8 cellular contexts compared by ENCODE assay signal in the genomic region with DNA sequence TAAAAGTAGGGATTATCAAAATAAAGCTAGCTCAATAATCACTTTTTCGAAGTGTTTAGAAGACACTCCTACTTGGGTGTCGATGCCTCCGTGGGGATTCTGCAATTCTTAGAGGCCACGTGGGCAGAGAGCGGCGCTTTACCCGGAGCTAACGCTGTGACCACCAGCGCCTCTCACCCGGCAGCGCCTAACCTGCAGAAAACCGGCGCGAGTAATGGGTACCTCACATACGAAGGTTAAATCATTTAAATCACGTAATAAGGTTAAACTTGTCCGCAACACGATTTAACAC. TPM values are rescaled to one million over a fixed set of nuclear protein-coding genes. Genes with fewer than 3 reads are reported as not detected.
DNase-seq lines count a peak whose midpoint lies in the region; ATAC-seq and TF ChIP-seq lines count a peak whose summit lies in the region.

No MANE protein-coding gene starts in this region.

- no peak for DNase-seq in NT2/D1 (ENCODE audit: low read depth, low spot score)
- DNase-seq in activated T-cell treated with anti-CD3 and anti-CD28 coated beads, Interleukin-2, amount 50 U/mL, for 24 hours, result no peak
- DNase-seq in esophagus muscularis mucosa (ENCODE audit: extremely low spot score), result no peak
- DNase-seq in natural killer cell, result peak; percentile 61
- DNase-seq in stromal cell of bone marrow (ENCODE audit: low read depth), result peak; percentile 37

- peaks cover 82% of the 10 kb centered on the region for H3K36me3 Mint-ChIP-seq in activated T-cell treated with anti-CD3 and anti-CD28 coated beads, Interleukin-2, amount 50 U/mL, for 24 hours (ENCODE audit: low read depth)
- H3K36me3 Mint-ChIP-seq in natural killer cell, result peaks cover 20% of the 10 kb centered on the region

- H3K27ac ChIP-seq in BLaER1 treated with 17β-estradiol and CSF1 and Interleukin-3, amounts not matched to agents 10 nM and 100 nM, result peak overlapping the region; percentile 91 to 99 (median 97)
- peak overlapping the region; percentile 88 to 95 (median 94) for H3K27ac ChIP-seq in esophagus muscularis mucosa (replicated peaks in 1 of 4)

- peaks cover 45 to 63% (median 53%) of the 10 kb centered on the region in 10 experiments for H3K4me1 ChIP-seq in BLaER1 treated with 17β-estradiol and CSF1 and Interleukin-3, amounts not matched to agents 10 nM and 100 nM
- no peaks in the 10 kb centered on the region for H3K4me1 ChIP-seq in NT2/D1 (ENCODE audit: insufficient read depth, insufficient read length)
- H3K4me1 ChIP-seq in esophagus muscularis mucosa, result peaks cover 38 to 71% (median 67%) of the 10 kb centered on the region in 4 donors

- H3K27ac Mint-ChIP-seq in activated T-cell treated with anti-CD3 and anti-CD28 coated beads, Interleukin-2, amount 50 U/mL, for 24 hours, result peak overlapping the region; percentile 100
- peak overlapping the region; percentile 99 to 100 for H3K27ac Mint-ChIP-seq in natural killer cell

- H3K27me3 Mint-ChIP-seq in activated T-cell treated with anti-CD3 and anti-CD28 coated beads, Interleukin-2, amount 50 U/mL, for 24 hours, result no peaks in the 10 kb centered on the region
- no peaks in the 10 kb centered on the region for H3K27me3 Mint-ChIP-seq in natural killer cell (ENCODE audit: low read depth in 2 of 2)

- peaks cover 46 to 56% (median 48%) of the 10 kb centered on the region in 11 experiments for H4K20me1 ChIP-seq in BLaER1 treated with 17β-estradiol and CSF1 and Interleukin-3, amounts not matched to agents 10 nM and 100 nM

- peak overlapping the region; percentile 100 for H3K4me3 Mint-ChIP-seq in activated T-cell treated with anti-CD3 and anti-CD28 coated beads, Interleukin-2, amount 50 U/mL, for 24 hours
- peak overlapping the region; percentile 98 for H3K4me3 Mint-ChIP-seq in natural killer cell

- H3K9me3 ChIP-seq in BLaER1 treated with 17β-estradiol and CSF1 and Interleukin-3, amounts not matched to agents 10 nM and 100 nM (replicated peaks in 1 of 11), result no peaks in the 10 kb centered on the region
- no peaks in the 10 kb centered on the region for H3K9me3 ChIP-seq in NT2/D1 (ENCODE audit: insufficient read depth, low read length)
- no peaks in the 10 kb centered on the region for H3K9me3 ChIP-seq in esophagus muscularis mucosa

- H3K36me3 ChIP-seq in BLaER1 treated with 17β-estradiol and CSF1 and Interleukin-3, amounts not matched to agents 10 nM and 100 nM, result peaks cover 48 to 59% (median 56%) of the 10 kb centered on the region in 11 experiments
- H3K36me3 ChIP-seq in NT2/D1 (ENCODE audit: insufficient read depth, insufficient read length, low read length) (peaks cover 59% of the 10 kb centered on the region), esophagus muscularis mucosa (peaks cover 19 to 43% (median 31%) of the 10 kb centered on the region in 4 donors)

- peak overlapping the region; percentile 91 to 99 (median 98) for H3K9ac ChIP-seq in BLaER1 treated with 17β-estradiol and CSF1 and Interleukin-3, amounts not matched to agents 10 nM and 100 nM
- peak overlapping the region; percentile 98 for H3K9ac ChIP-seq in NT2/D1 (ENCODE audit: insufficient read length, low read depth)

- TF ChIP-seq EP300 in esophagus muscularis mucosa (IDR thresholded peaks at IDR 0.05), result no peak

- peak overlapping the region; percentile 74 to 97 (median 82) for H3K4me3 ChIP-seq in BLaER1 treated with 17β-estradiol and CSF1 and Interleukin-3, amounts not matched to agents 10 nM and 100 nM
- H3K4me3 ChIP-seq in NT2/D1 (ENCODE audit: insufficient read length, low read depth), result peak overlapping the region; percentile 97
- peak overlapping the region; percentile 70 to 88 (median 80) for H3K4me3 ChIP-seq in esophagus muscularis mucosa

- peak overlapping the region; percentile 86 to 99 (median 95) for H3K4me2 ChIP-seq in BLaER1 treated with 17β-estradiol and CSF1 and Interleukin-3, amounts not matched to agents 10 nM and 100 nM

- H3K4me1 Mint-ChIP-seq in activated T-cell treated with anti-CD3 and anti-CD28 coated beads, Interleukin-2, amount 50 U/mL, for 24 hours (ENCODE audit: low read depth), result peaks cover 53% of the 10 kb centered on the region
- H3K4me1 Mint-ChIP-seq in natural killer cell, result peaks cover 63 to 73% of the 10 kb centered on the region in 2 donors

- no peaks in the 10 kb centered on the region for H3K27me3 ChIP-seq in BLaER1 treated with 17β-estradiol and CSF1 and Interleukin-3, amounts not matched to agents 10 nM and 100 nM
- no peaks in the 10 kb centered on the region for H3K27me3 ChIP-seq in NT2/D1 (ENCODE audit: insufficient read depth, insufficient read length)
- no peaks in the 10 kb centered on the region for H3K27me3 ChIP-seq in esophagus muscularis mucosa

- TF ChIP-seq POLR2A in esophagus muscularis mucosa (IDR thresholded peaks at IDR 0.05; ENCODE audit: low read depth), result no peak

- no peaks in the 10 kb centered on the region for H3K9me3 Mint-ChIP-seq in activated T-cell treated with anti-CD3 and anti-CD28 coated beads, Interleukin-2, amount 50 U/mL, for 24 hours
- H3K9me3 Mint-ChIP-seq in natural killer cell, result no peaks in the 10 kb centered on the region

- TF ChIP-seq CTCF in esophagus muscularis mucosa (IDR thresholded peaks at IDR 0.05) (no peak), natural killer cell (IDR thresholded peaks at IDR 0.05) (no peak)

- 0% methylated on average over 9 of the region's 18 CpGs for WGBS in esophagus muscularis mucosa

- peak; percentile 26 for ATAC-seq in GM19328 (IDR thresholded peaks at IDR 0.05; ENCODE audit: unreplicated experiment)
- peak; percentile 36 for ATAC-seq in HG03520 (IDR thresholded peaks at IDR 0.05; ENCODE audit: unreplicated experiment)
- peak; percentile 51 to 74 (median 62) for ATAC-seq in natural killer cell

- intact Hi-C loops in esophagus muscularis mucosa (cut with DNase I) (loop anchor here (2.0 kb wide), 1 partner anchor 44 kb away; a partner anchor contains a TSS), natural killer cell (cut with micrococcal nuclease) (loop anchor here (1.0 to 5.0 kb wide), 3 partner anchors 44 to 387 kb away; a partner anchor contains a TSS)

RNA-seq across cellular contexts. Expression of a gene that starts 0.5 kb away (rescaled TPM):
- total RNA-seq in esophagus muscularis mucosa, result 10 to 100 TPM; 34.7 to 61.8 (median 46.3) TPM
- 100 to 1,000 TPM in 2 of 3 donors, 10 to 100 TPM in 1; 76.3 to 110 (median 109) TPM for total RNA-seq in natural killer cell

RNA-seq across cellular contexts. Expression of a gene that starts 0.7 kb away (rescaled TPM):
- total RNA-seq in esophagus muscularis mucosa (10 to 100 TPM; 27.7 to 46.7 (median 37.9) TPM), natural killer cell (10 to 100 TPM; 15.5 to 25.0 (median 22.7) TPM)

RNA-seq across cellular contexts. Expression of a gene that starts 43.3 kb away (rescaled TPM):
- total RNA-seq in esophagus muscularis mucosa, result 10 to 100 TPM; 18.9 to 27.8 (median 22.3) TPM
- total RNA-seq in natural killer cell, result 10 to 100 TPM; 48.8 to 71.5 (median 66.4) TPM

Comparison
In these comparisons a context has a peak if more than half of its experiments do, and no peak if none do; other contexts are left out.
1. DNase-seq: peak in natural killer cell (single experiment) and stromal cell of bone marrow (single experiment); none in NT2/D1 (single experiment), activated T-cell treated with anti-CD3 and anti-CD28 coated beads, Interleukin-2, amount 50 U/mL, for 24 hours (single experiment) and esophagus muscularis mucosa (single experiment).
2. Peak in every context shown above with its lines, with median percentiles within 50 percentile points of each other: H3K4me3 ChIP-seq and ATAC-seq.